1 cellular context compared by ENCODE assay signal in the genomic region with DNA sequence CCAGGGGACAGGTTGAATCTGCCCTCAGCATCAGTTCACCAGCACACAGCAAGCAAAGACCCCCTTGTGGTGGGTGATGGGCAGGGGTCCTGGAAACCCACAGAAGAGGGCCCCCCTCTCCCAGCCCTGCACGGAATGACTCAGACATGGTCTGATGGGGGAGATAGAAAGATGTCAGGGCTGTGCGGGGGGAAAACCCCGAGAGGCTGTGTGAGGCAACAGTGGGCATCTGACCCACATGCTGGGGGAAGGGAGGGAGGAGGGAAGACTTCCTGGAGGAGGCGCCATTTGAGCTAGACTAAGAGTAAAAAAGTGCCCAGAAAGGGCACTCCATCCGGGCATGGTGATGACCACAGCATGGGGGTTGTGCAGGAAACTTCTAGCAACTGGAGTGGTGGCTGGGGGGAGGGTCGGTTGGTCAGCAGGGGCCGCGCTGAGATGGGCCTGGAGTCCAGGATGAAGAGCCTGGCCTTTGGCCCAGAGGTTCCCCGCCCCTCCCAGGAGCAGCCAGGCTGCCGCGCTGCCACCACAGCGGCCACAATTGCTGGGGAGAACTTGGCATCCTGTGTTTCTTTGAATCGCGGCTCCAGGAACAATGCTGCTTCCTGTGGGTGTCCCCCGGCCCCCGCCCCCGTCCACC.
TF ChIP-seq lines count a peak whose summit lies in the region.

No MANE protein-coding gene starts in this region.

TF ChIP-seq in GM12878, 131 proteins besides CTCF, POLR2A, EP300 and RAD21 (continued from another document):
- TF ChIP-seq, protein P1, sequence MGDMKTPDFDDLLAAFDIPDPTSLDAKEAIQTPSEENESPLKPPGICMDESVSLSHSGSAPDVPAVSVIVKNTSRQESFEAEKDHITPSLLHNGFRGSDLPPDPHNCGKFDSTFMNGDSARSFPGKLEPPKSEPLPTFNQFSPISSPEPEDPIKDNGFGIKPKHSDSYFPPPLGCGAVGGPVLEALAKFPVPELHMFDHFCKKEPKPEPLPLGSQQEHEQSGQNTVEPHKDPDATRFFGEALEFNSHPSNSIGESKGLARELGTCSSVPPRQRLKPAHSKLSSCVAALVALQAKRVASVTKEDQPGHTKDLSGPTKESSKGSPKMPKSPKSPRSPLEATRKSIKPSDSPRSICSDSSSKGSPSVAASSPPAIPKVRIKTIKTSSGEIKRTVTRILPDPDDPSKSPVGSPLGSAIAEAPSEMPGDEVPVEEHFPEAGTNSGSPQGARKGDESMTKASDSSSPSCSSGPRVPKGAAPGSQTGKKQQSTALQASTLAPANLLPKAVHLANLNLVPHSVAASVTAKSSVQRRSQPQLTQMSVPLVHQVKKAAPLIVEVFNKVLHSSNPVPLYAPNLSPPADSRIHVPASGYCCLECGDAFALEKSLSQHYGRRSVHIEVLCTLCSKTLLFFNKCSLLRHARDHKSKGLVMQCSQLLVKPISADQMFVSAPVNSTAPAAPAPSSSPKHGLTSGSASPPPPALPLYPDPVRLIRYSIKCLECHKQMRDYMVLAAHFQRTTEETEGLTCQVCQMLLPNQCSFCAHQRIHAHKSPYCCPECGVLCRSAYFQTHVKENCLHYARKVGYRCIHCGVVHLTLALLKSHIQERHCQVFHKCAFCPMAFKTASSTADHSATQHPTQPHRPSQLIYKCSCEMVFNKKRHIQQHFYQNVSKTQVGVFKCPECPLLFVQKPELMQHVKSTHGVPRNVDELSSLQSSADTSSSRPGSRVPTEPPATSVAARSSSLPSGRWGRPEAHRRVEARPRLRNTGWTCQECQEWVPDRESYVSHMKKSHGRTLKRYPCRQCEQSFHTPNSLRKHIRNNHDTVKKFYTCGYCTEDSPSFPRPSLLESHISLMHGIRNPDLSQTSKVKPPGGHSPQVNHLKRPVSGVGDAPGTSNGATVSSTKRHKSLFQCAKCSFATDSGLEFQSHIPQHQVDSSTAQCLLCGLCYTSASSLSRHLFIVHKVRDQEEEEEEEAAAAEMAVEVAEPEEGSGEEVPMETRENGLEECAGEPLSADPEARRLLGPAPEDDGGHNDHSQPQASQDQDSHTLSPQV (IDR thresholded peaks at IDR 0.05) = no peak
- TF ChIP-seq HDAC6 (IDR thresholded peaks at IDR 0.05; ENCODE audit: unreplicated experiment) = no peak
- peak; percentile 58; the same call in 1 of the 2 replicates for TF ChIP-seq GATAD2B (conservative IDR thresholded peaks at IDR 0.05; ENCODE audit: low read depth)
- peak; percentile 63 for TF ChIP-seq JUNB (IDR thresholded peaks at IDR 0.05)
- TF ChIP-seq RFX5 (IDR thresholded peaks at IDR 0.05; ENCODE audit: low read depth, low read length) = no peak
- 0 out of 4 replicates have a peak, but pooled peaks have one; percentile 13 to 36 for TF ChIP-seq IKZF2 (IDR thresholded peaks at IDR 0.05)
- no peak for TF ChIP-seq CHD2 (IDR thresholded peaks at IDR 0.05; ENCODE audit: borderline replicate concordance, low read depth, low read length)
- TF ChIP-seq, protein P2, sequence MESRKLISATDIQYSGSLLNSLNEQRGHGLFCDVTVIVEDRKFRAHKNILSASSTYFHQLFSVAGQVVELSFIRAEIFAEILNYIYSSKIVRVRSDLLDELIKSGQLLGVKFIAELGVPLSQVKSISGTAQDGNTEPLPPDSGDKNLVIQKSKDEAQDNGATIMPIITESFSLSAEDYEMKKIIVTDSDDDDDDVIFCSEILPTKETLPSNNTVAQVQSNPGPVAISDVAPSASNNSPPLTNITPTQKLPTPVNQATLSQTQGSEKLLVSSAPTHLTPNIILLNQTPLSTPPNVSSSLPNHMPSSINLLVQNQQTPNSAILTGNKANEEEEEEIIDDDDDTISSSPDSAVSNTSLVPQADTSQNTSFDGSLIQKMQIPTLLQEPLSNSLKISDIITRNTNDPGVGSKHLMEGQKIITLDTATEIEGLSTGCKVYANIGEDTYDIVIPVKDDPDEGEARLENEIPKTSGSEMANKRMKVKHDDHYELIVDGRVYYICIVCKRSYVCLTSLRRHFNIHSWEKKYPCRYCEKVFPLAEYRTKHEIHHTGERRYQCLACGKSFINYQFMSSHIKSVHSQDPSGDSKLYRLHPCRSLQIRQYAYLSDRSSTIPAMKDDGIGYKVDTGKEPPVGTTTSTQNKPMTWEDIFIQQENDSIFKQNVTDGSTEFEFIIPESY (IDR thresholded peaks at IDR 0.05) = no peak
